ENCODE assay signal across 2 cellular contexts in genomic region chr19:35213678-35214632, GRCh38.
TF ChIP-seq lines count a peak whose summit lies in the region.

No MANE protein-coding gene starts in this region.

TF ChIP-seq in IMR-90, 13 proteins besides CTCF, POLR2A, EP300 and RAD21:
- no peak for TF ChIP-seq MAFK (IDR thresholded peaks at IDR 0.05; ENCODE audit: low read depth, low read length)
- no peak for TF ChIP-seq RFX5 (IDR thresholded peaks at IDR 0.05; ENCODE audit: low read depth, low read length)
- TF ChIP-seq USF2 (IDR thresholded peaks at IDR 0.05; ENCODE audit: low read depth, low read length), result peak; percentile 34; the same call in 1 of the 2 replicates

TF ChIP-seq in PFSK-1, 5 proteins besides CTCF, POLR2A, EP300 and RAD21:
- TF ChIP-seq FOXP2 (optimal IDR thresholded peaks at IDR 0.05; ENCODE audit: borderline replicate concordance, extremely low read depth, extremely low read length, insufficient read depth) (peak; percentile 41), TAF1 (IDR thresholded peaks at IDR 0.05; ENCODE audit: borderline replicate concordance, insufficient read depth, low read length) (no peak)
